In genomic region chr17:61389670-61390478, GRCh38 we compare ENCODE assay signal across 1 cellular context.
TF ChIP-seq lines count a peak whose summit lies in the region.

No MANE protein-coding gene starts in this region.

TF ChIP-seq in HepG2, 621 proteins besides CTCF, POLR2A, EP300 and RAD21 (continued from another document and continues in another):
- TF ChIP-seq ZNF609 (CRISPR knock-in tag; IDR thresholded peaks at IDR 0.05; ENCODE audit: borderline replicate concordance) (0 out of 2 replicates have a peak, but pooled peaks have one; percentile 27), REPIN1 (CRISPR knock-in tag; IDR thresholded peaks at IDR 0.05; ENCODE audit: borderline replicate concordance, low read depth) (peak; percentile 88), MED1 (CRISPR knock-in tag; IDR thresholded peaks at IDR 0.05) (no peak), ZNF720 (CRISPR knock-in tag; IDR thresholded peaks at IDR 0.05) (no peak), MTA1 (CRISPR knock-in tag; IDR thresholded peaks at IDR 0.05; ENCODE audit: borderline replicate concordance) (0 out of 2 replicates have a peak, but pooled peaks have one; percentile 37), PHF8 (CRISPR knock-in tag; IDR thresholded peaks at IDR 0.05) (peak; percentile 64), NFE2L1 (CRISPR knock-in tag; IDR thresholded peaks at IDR 0.05; ENCODE audit: borderline replicate concordance) (0 out of 2 replicates have a peak, but pooled peaks have one; percentile 48), NAIF1 (CRISPR knock-in tag; IDR thresholded peaks at IDR 0.05; ENCODE audit: borderline replicate concordance) (0 out of 2 replicates have a peak, but pooled peaks have one; percentile 32), ZKSCAN8 (CRISPR knock-in tag; IDR thresholded peaks at IDR 0.05; ENCODE audit: borderline replicate concordance) (no peak), TCF7L2 (IDR thresholded peaks at IDR 0.05; ENCODE audit: low read depth, low read length) (no peak), SAP130 (CRISPR knock-in tag; IDR thresholded peaks at IDR 0.05; ENCODE audit: low read depth) (peak; percentile 45), ZNF839 (CRISPR knock-in tag; IDR thresholded peaks at IDR 0.05; ENCODE audit: borderline replicate concordance) (peak; percentile 65; the same call in 1 of the 2 replicates), BCL6 (CRISPR knock-in tag; IDR thresholded peaks at IDR 0.05) (peak; percentile 36; the same call in 1 of the 2 replicates), ZNF225 (CRISPR knock-in tag; IDR thresholded peaks at IDR 0.05) (peak; percentile 83; the same call in 1 of the 2 replicates), CBFB (CRISPR knock-in tag; IDR thresholded peaks at IDR 0.05) (peak; percentile 37; the same call in 1 of the 2 replicates), KDM5A (IDR thresholded peaks at IDR 0.05; ENCODE audit: borderline replicate concordance, low read length) (no peak), TARDBP (CRISPR knock-in tag; IDR thresholded peaks at IDR 0.05) (peak; percentile 73; the same call in 1 of the 2 replicates), JARID2 (CRISPR knock-in tag; IDR thresholded peaks at IDR 0.05; ENCODE audit: insufficient replicate concordance) (no peak), ZBTB3 (CRISPR knock-in tag; IDR thresholded peaks at IDR 0.05; ENCODE audit: borderline replicate concordance, low read depth) (no peak), ZNF160 (CRISPR knock-in tag; IDR thresholded peaks at IDR 0.05) (0 out of 2 replicates have a peak, but pooled peaks have one; percentile 39), ZNF350 (CRISPR knock-in tag; IDR thresholded peaks at IDR 0.05; ENCODE audit: borderline replicate concordance, low read depth) (peak; percentile 77), XRCC5 (optimal IDR thresholded peaks at IDR 0.05; ENCODE audit: low read length) (peak; percentile 94), DPF2 (CRISPR knock-in tag; IDR thresholded peaks at IDR 0.05; ENCODE audit: borderline replicate concordance, low read depth) (0 out of 2 replicates have a peak, but pooled peaks have one; percentile 14), TAF15 (IDR thresholded peaks at IDR 0.05; ENCODE audit: low read depth, low read length, poor library complexity, severe bottlenecking) (no peak), PCBP2 (optimal IDR thresholded peaks at IDR 0.05; ENCODE audit: low read depth, low read length, poor library complexity, severe bottlenecking) (no peak), ZNF263 (CRISPR knock-in tag; IDR thresholded peaks at IDR 0.05) (0 out of 2 replicates have a peak, but pooled peaks have one; percentile 34), ZNF264 (CRISPR knock-in tag; IDR thresholded peaks at IDR 0.05) (0 out of 2 replicates have a peak, but pooled peaks have one; percentile 19), LCORL (IDR thresholded peaks at IDR 0.05) (no peak), LCORL (CRISPR knock-in tag; IDR thresholded peaks at IDR 0.05) (peak; percentile 83; the same call in 1 of the 2 replicates), KAT7 (CRISPR knock-in tag; IDR thresholded peaks at IDR 0.05; ENCODE audit: borderline replicate concordance) (peak; percentile 86; the same call in 1 of the 2 replicates), ZBTB7B (CRISPR knock-in tag; IDR thresholded peaks at IDR 0.05) (peak; percentile 91; the same call in 1 of the 2 replicates), YY1 (IDR thresholded peaks at IDR 0.05; ENCODE audit: insufficient read depth, insufficient replicate concordance, low read depth, low read length) (peak; percentile 55), ZNF616 (CRISPR knock-in tag; IDR thresholded peaks at IDR 0.05; ENCODE audit: low read depth) (peak; percentile 31; the same call in 1 of the 2 replicates), U2AF1 (optimal IDR thresholded peaks at IDR 0.05; ENCODE audit: low read depth, low read length) (peak; percentile 45), ZNF512 (CRISPR knock-in tag; IDR thresholded peaks at IDR 0.05) (peak; percentile 84; the same call in 1 of the 2 replicates), SKI (IDR thresholded peaks at IDR 0.05; ENCODE audit: partially characterized antibody) (no peak), ZNF510 (CRISPR knock-in tag; IDR thresholded peaks at IDR 0.05; ENCODE audit: low read depth) (0 out of 2 replicates have a peak, but pooled peaks have one; percentile 71), TBX2 (CRISPR knock-in tag; IDR thresholded peaks at IDR 0.05; ENCODE audit: borderline replicate concordance) (peak; percentile 47), SIN3B (IDR thresholded peaks at IDR 0.05; ENCODE audit: low read length) (no peak), RXRA (CRISPR knock-in tag; IDR thresholded peaks at IDR 0.05) (0 out of 2 replicates have a peak, but pooled peaks have one; percentile 16), ZNF574 (CRISPR knock-in tag; IDR thresholded peaks at IDR 0.05) (peak; percentile 40; the same call in 1 of the 2 replicates), CCDC6 (CRISPR knock-in tag; IDR thresholded peaks at IDR 0.05) (peak; percentile 38; the same call in 1 of the 2 replicates), ZSCAN5A (CRISPR knock-in tag; IDR thresholded peaks at IDR 0.05; ENCODE audit: borderline replicate concordance) (0 out of 2 replicates have a peak, but pooled peaks have one; percentile 61), ZNF724P (CRISPR knock-in tag; IDR thresholded peaks at IDR 0.05; ENCODE audit: borderline replicate concordance) (peak; percentile 80; the same call in 1 of the 2 replicates), CBX5 (CRISPR knock-in tag; IDR thresholded peaks at IDR 0.05; ENCODE audit: borderline replicate concordance) (peak; percentile 82; the same call in 1 of the 2 replicates), ZBTB1 (CRISPR knock-in tag; IDR thresholded peaks at IDR 0.05; ENCODE audit: borderline replicate concordance) (no peak)
- TF ChIP-seq, protein P1, sequence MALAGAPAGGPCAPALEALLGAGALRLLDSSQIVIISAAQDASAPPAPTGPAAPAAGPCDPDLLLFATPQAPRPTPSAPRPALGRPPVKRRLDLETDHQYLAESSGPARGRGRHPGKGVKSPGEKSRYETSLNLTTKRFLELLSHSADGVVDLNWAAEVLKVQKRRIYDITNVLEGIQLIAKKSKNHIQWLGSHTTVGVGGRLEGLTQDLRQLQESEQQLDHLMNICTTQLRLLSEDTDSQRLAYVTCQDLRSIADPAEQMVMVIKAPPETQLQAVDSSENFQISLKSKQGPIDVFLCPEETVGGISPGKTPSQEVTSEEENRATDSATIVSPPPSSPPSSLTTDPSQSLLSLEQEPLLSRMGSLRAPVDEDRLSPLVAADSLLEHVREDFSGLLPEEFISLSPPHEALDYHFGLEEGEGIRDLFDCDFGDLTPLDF (CRISPR knock-in tag; IDR thresholded peaks at IDR 0.05) = peak; percentile 40; the same call in 1 of the 2 replicates
- TF ChIP-seq, protein P2, sequence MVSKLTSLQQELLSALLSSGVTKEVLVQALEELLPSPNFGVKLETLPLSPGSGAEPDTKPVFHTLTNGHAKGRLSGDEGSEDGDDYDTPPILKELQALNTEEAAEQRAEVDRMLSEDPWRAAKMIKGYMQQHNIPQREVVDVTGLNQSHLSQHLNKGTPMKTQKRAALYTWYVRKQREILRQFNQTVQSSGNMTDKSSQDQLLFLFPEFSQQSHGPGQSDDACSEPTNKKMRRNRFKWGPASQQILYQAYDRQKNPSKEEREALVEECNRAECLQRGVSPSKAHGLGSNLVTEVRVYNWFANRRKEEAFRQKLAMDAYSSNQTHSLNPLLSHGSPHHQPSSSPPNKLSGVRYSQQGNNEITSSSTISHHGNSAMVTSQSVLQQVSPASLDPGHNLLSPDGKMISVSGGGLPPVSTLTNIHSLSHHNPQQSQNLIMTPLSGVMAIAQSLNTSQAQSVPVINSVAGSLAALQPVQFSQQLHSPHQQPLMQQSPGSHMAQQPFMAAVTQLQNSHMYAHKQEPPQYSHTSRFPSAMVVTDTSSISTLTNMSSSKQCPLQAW (CRISPR knock-in tag; IDR thresholded peaks at IDR 0.05) = peak; percentile 40; the same call in 1 of the 2 replicates
- TF ChIP-seq, protein P3, sequence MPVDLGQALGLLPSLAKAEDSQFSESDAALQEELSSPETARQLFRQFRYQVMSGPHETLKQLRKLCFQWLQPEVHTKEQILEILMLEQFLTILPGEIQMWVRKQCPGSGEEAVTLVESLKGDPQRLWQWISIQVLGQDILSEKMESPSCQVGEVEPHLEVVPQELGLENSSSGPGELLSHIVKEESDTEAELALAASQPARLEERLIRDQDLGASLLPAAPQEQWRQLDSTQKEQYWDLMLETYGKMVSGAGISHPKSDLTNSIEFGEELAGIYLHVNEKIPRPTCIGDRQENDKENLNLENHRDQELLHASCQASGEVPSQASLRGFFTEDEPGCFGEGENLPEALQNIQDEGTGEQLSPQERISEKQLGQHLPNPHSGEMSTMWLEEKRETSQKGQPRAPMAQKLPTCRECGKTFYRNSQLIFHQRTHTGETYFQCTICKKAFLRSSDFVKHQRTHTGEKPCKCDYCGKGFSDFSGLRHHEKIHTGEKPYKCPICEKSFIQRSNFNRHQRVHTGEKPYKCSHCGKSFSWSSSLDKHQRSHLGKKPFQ (CRISPR knock-in tag; IDR thresholded peaks at IDR 0.05; ENCODE audit: insufficient replicate concordance) = peak; percentile 39
